Comparison of ENCODE assay signal across 3 cellular contexts in the genomic region with DNA sequence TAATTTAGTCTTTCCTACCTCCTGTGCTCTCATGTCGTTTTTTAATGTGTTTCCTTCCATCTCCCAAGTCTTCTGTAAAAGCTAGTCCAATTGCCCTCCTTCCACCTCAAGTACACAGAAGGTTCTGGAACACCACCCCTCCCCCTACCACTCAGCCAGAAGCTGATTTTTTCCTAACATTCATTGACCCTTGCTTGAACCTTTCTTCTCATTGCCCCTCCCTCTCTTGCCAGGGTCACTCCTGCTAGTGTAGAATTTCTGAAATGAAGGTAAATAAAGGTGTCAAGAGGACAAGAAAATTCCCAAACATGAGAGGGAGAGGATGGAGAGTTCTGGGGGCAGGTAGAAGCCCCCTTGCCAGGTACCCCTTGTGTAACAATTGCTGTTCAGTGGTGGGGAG.
TF ChIP-seq lines count a peak whose summit lies in the region.

No MANE protein-coding gene starts in this region.

TF ChIP-seq in liver, 16 proteins besides CTCF, POLR2A, EP300 and RAD21:
- TF ChIP-seq FOXA2 (IDR thresholded peaks at IDR 0.05) (peak; percentile 12), NR2F2 (IDR thresholded peaks at IDR 0.05) (no peak), SP1 (IDR thresholded peaks at IDR 0.05) (peak; percentile 47), RXRA (IDR thresholded peaks at IDR 0.05) (peak; percentile 72 to 89), HNF4A (conservative IDR thresholded peaks at IDR 0.05) (peak; percentile 11 to 38)

TF ChIP-seq in HepG2, 621 proteins besides CTCF, POLR2A, EP300 and RAD21:
- TF ChIP-seq, protein P1, sequence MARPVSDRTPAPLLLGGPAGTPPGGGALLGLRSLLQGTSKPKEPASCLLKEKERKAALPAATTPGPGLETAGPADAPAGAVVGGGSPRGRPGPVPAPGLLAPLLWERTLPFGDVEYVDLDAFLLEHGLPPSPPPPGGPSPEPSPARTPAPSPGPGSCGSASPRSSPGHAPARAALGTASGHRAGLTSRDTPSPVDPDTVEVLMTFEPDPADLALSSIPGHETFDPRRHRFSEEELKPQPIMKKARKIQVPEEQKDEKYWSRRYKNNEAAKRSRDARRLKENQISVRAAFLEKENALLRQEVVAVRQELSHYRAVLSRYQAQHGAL (CRISPR knock-in tag; IDR thresholded peaks at IDR 0.05; ENCODE audit: not compliant biosample characterization), result no peak
- no peak for TF ChIP-seq ZNF224 (CRISPR knock-in tag; IDR thresholded peaks at IDR 0.05)
- no peak for TF ChIP-seq CHCHD3 (CRISPR knock-in tag; IDR thresholded peaks at IDR 0.05)

TF ChIP-seq in GM12878, 131 proteins besides CTCF, POLR2A, EP300 and RAD21:
- 0 out of 2 replicates have a peak, but pooled peaks have one; percentile 18 for TF ChIP-seq BMI1 (IDR thresholded peaks at IDR 0.05; ENCODE audit: borderline replicate concordance)
- TF ChIP-seq, protein P2, sequence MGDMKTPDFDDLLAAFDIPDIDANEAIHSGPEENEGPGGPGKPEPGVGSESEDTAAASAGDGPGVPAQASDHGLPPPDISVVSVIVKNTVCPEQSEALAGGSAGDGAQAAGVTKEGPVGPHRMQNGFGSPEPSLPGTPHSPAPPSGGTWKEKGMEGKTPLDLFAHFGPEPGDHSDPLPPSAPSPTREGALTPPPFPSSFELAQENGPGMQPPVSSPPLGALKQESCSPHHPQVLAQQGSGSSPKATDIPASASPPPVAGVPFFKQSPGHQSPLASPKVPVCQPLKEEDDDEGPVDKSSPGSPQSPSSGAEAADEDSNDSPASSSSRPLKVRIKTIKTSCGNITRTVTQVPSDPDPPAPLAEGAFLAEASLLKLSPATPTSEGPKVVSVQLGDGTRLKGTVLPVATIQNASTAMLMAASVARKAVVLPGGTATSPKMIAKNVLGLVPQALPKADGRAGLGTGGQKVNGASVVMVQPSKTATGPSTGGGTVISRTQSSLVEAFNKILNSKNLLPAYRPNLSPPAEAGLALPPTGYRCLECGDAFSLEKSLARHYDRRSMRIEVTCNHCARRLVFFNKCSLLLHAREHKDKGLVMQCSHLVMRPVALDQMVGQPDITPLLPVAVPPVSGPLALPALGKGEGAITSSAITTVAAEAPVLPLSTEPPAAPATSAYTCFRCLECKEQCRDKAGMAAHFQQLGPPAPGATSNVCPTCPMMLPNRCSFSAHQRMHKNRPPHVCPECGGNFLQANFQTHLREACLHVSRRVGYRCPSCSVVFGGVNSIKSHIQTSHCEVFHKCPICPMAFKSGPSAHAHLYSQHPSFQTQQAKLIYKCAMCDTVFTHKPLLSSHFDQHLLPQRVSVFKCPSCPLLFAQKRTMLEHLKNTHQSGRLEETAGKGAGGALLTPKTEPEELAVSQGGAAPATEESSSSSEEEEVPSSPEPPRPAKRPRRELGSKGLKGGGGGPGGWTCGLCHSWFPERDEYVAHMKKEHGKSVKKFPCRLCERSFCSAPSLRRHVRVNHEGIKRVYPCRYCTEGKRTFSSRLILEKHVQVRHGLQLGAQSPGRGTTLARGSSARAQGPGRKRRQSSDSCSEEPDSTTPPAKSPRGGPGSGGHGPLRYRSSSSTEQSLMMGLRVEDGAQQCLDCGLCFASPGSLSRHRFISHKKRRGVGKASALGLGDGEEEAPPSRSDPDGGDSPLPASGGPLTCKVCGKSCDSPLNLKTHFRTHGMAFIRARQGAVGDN (IDR thresholded peaks at IDR 0.05), result 0 out of 2 replicates have a peak, but pooled peaks have one; percentile 21
- TF ChIP-seq LARP7 (IDR thresholded peaks at IDR 0.05), result no peak
- no peak for TF ChIP-seq ZNF24 (IDR thresholded peaks at IDR 0.05)
- TF ChIP-seq RFX5 (IDR thresholded peaks at IDR 0.05; ENCODE audit: low read depth, low read length), result no peak
